In the genomic region with DNA sequence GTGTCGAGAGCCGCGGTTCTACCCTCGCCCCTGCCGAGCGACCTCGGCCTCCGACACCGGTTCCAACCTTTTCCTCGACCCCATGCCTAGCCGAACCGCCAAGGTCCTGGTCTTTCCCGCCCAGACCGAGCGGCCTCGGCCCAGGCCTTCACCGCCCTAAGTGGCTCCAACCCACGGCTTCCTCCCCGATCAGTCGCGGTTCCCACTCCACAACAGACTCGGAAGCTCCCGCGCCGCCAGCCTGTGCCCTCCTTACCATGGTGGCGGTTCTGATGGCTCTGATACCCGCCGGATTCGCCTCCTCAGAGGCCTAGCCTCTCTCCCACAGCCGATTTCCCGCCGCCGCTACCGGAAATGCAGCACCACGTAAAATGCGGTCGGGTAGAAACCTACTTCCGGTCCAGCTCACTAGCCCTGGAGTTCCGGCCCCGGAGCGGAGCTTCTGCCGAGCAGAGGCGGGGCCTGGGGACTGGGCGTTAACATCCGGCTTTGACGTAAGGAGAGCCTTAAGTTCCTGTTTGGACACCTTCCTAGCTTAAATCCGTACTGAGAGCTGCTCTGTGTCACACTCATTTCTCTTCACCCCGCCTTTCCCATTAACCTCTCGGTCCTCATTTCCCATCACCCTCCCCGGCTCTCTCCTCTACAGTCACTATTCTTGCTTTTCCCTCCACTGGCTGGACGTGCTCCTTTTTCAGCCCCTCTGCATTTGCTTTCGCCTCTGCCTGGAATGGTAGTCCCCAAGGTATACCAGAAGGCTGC, we compare ENCODE assay signal across 1 cellular context.
TF ChIP-seq lines count a peak whose summit lies in the region.

TSS of gene SNRPB (minus strand) at position 358 of the 762 bp plus-strand sequence. CDS start at position 259, 99 bp downstream.

TF ChIP-seq in K562, 482 proteins besides CTCF, POLR2A, EP300 and RAD21 (continued from another document and continues in another):
- TF ChIP-seq ZNF583 (CRISPR knock-in tag; IDR thresholded peaks at IDR 0.05) (no peak), ZNF174 (CRISPR knock-in tag; IDR thresholded peaks at IDR 0.05) (no peak), SAFB (IDR thresholded peaks at IDR 0.05; ENCODE audit: borderline replicate concordance, low read depth, low read length) (no peak), RFX7 (CRISPR knock-in tag; IDR thresholded peaks at IDR 0.05) (no peak), NR1H2 (CRISPR knock-in tag; IDR thresholded peaks at IDR 0.05) (0 out of 2 replicates have a peak, but pooled peaks have one; percentile 84), OTX1 (CRISPR knock-in tag; IDR thresholded peaks at IDR 0.05) (peak; percentile 48; the same call in 1 of the 2 replicates), ZHX1 (conservative IDR thresholded peaks at IDR 0.05; ENCODE audit: low read length) (no peak), TAF9B (IDR thresholded peaks at IDR 0.05; ENCODE audit: partially characterized antibody) (peak; percentile 98), ELF2 (CRISPR knock-in tag; IDR thresholded peaks at IDR 0.05) (peak; percentile 52; the same call in 1 of the 2 replicates), SRSF7 (optimal IDR thresholded peaks at IDR 0.05; ENCODE audit: low read depth, low read length) (no peak), SRSF9 (IDR thresholded peaks at IDR 0.05; ENCODE audit: borderline replicate concordance, low read depth, low read length) (no peak), HMGXB4 (CRISPR knock-in tag; IDR thresholded peaks at IDR 0.05) (0 out of 2 replicates have a peak, but pooled peaks have one; percentile 48), ZNF436 (CRISPR knock-in tag; IDR thresholded peaks at IDR 0.05) (no peak), TFAP4 (CRISPR knock-in tag; IDR thresholded peaks at IDR 0.05; ENCODE audit: borderline replicate concordance) (peak; percentile 91), BCOR (IDR thresholded peaks at IDR 0.05) (no peak), RAD51 (IDR thresholded peaks at IDR 0.05; ENCODE audit: borderline replicate concordance, low read depth) (0 out of 2 replicates have a peak, but pooled peaks have one; percentile 10), POLR2G (IDR thresholded peaks at IDR 0.05; ENCODE audit: low read depth, low read length) (peak; percentile 98), PTBP1 (IDR thresholded peaks at IDR 0.05; ENCODE audit: low read depth, low read length) (no peak), RFX5 (IDR thresholded peaks at IDR 0.05; ENCODE audit: low read depth, low read length) (no peak), ZNF165 (CRISPR knock-in tag; IDR thresholded peaks at IDR 0.05; ENCODE audit: borderline replicate concordance) (no peak), XRCC3 (IDR thresholded peaks at IDR 0.05) (no peak), MAFK (IDR thresholded peaks at IDR 0.05; ENCODE audit: low read length) (0 out of 2 replicates have a peak, but pooled peaks have one; percentile 25), RHOXF2B (CRISPR knock-in tag; conservative IDR thresholded peaks at IDR 0.05) (no peak), NELFE (IDR thresholded peaks at IDR 0.05; ENCODE audit: insufficient read depth, insufficient read length) (no peak), POLR2AphosphoS5 (IDR thresholded peaks at IDR 0.05; ENCODE audit: control insufficient read depth, insufficient read depth, low read depth, low read length) (peak; percentile 89), LCOR (CRISPR knock-in tag; IDR thresholded peaks at IDR 0.05) (peak; percentile 94), BMI1 (IDR thresholded peaks at IDR 0.05; ENCODE audit: low read length) (no peak), ZNF79 (CRISPR knock-in tag; IDR thresholded peaks at IDR 0.05; ENCODE audit: low read depth) (no peak), KAT7 (CRISPR knock-in tag; IDR thresholded peaks at IDR 0.05; ENCODE audit: borderline replicate concordance) (peak; percentile 43; the same call in 1 of the 2 replicates), POLR2H (tag; IDR thresholded peaks at IDR 0.05; ENCODE audit: low read depth) (peak; percentile 90), CREBBP (IDR thresholded peaks at IDR 0.05; ENCODE audit: low read depth, low read length) (no peak), ZNF561 (CRISPR knock-in tag; conservative IDR thresholded peaks at IDR 0.05) (no peak), FUS (optimal IDR thresholded peaks at IDR 0.05; ENCODE audit: low read depth, low read length) (no peak), CEBPG (CRISPR knock-in tag; IDR thresholded peaks at IDR 0.05) (no peak), CEBPG (tag; conservative IDR thresholded peaks at IDR 0.05 in 1 of 2, IDR thresholded peaks at IDR 0.05 in 1 of 2) (no peak), ZNF134 (CRISPR knock-in tag; conservative IDR thresholded peaks at IDR 0.05) (no peak), MTF1 (CRISPR knock-in tag; IDR thresholded peaks at IDR 0.05; ENCODE audit: borderline replicate concordance) (no peak), NBN (IDR thresholded peaks at IDR 0.05; ENCODE audit: low read depth) (peak; percentile 48; the same call in 1 of the 2 replicates)
- TF ChIP-seq, protein P1, sequence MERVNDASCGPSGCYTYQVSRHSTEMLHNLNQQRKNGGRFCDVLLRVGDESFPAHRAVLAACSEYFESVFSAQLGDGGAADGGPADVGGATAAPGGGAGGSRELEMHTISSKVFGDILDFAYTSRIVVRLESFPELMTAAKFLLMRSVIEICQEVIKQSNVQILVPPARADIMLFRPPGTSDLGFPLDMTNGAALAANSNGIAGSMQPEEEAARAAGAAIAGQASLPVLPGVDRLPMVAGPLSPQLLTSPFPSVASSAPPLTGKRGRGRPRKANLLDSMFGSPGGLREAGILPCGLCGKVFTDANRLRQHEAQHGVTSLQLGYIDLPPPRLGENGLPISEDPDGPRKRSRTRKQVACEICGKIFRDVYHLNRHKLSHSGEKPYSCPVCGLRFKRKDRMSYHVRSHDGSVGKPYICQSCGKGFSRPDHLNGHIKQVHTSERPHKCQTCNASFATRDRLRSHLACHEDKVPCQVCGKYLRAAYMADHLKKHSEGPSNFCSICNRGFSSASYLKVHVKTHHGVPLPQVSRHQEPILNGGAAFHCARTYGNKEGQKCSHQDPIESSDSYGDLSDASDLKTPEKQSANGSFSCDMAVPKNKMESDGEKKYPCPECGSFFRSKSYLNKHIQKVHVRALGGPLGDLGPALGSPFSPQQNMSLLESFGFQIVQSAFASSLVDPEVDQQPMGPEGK (CRISPR knock-in tag; IDR thresholded peaks at IDR 0.05; ENCODE audit: borderline replicate concordance), result no peak
- TF ChIP-seq, protein P2, sequence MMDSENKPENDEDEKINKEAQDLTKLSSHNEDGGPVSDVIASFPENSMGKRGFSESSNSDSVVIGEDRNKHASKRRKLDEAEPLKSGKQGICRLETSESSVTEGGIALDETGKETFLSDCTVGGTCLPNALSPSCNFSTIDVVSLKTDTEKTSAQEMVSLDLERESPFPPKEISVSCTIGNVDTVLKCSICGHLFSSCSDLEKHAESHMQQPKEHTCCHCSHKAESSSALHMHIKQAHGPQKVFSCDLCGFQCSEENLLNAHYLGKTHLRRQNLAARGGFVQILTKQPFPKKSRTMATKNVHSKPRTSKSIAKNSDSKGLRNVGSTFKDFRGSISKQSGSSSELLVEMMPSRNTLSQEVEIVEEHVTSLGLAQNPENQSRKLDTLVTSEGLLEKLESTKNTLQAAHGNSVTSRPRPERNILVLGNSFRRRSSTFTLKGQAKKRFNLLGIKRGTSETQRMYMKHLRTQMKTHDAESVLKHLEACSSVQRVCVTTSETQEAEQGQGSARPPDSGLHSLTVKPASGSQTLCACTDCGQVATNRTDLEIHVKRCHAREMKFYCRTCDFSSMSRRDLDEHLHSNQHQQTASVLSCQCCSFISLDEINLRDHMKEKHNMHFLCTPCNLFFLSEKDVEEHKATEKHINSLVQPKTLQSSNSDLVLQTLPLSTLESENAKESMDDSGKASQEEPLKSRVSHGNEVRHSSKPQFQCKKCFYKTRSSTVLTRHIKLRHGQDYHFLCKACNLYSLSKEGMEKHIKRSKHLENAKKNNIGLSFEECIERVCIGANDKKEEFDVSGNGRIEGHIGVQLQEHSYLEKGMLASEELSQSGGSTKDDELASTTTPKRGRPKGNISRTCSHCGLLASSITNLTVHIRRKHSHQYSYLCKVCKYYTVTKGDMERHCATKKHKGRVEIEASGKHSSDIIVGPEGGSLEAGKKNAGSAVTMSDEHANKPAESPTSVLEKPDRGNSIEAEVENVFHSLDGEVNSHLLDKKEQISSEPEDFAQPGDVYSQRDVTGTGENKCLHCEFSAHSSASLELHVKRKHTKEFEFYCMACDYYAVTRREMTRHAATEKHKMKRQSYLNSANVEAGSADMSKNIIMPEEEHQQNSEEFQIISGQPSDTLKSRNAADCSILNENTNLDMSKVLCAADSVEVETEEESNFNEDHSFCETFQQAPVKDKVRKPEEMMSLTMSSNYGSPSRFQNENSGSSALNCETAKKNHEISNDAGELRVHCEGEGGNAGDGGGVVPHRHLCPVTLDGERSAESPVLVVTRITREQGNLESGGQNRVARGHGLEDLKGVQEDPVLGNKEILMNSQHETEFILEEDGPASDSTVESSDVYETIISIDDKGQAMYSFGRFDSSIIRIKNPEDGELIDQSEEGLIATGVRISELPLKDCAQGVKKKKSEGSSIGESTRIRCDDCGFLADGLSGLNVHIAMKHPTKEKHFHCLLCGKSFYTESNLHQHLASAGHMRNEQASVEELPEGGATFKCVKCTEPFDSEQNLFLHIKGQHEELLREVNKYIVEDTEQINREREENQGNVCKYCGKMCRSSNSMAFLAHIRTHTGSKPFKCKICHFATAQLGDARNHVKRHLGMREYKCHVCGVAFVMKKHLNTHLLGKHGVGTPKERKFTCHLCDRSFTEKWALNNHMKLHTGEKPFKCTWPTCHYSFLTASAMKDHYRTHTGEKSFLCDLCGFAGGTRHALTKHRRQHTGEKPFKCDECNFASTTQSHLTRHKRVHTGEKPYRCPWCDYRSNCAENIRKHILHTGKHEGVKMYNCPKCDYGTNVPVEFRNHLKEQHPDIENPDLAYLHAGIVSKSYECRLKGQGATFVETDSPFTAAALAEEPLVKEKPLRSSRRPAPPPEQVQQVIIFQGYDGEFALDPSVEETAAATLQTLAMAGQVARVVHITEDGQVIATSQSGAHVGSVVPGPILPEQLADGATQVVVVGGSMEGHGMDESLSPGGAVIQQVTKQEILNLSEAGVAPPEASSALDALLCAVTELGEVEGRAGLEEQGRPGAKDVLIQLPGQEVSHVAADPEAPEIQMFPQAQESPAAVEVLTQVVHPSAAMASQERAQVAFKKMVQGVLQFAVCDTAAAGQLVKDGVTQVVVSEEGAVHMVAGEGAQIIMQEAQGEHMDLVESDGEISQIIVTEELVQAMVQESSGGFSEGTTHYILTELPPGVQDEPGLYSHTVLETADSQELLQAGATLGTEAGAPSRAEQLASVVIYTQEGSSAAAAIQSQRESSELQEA (IDR thresholded peaks at IDR 0.05; ENCODE audit: low read depth), result no peak
- TF ChIP-seq, protein P3, sequence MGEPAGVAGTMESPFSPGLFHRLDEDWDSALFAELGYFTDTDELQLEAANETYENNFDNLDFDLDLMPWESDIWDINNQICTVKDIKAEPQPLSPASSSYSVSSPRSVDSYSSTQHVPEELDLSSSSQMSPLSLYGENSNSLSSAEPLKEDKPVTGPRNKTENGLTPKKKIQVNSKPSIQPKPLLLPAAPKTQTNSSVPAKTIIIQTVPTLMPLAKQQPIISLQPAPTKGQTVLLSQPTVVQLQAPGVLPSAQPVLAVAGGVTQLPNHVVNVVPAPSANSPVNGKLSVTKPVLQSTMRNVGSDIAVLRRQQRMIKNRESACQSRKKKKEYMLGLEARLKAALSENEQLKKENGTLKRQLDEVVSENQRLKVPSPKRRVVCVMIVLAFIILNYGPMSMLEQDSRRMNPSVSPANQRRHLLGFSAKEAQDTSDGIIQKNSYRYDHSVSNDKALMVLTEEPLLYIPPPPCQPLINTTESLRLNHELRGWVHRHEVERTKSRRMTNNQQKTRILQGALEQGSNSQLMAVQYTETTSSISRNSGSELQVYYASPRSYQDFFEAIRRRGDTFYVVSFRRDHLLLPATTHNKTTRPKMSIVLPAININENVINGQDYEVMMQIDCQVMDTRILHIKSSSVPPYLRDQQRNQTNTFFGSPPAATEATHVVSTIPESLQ (CRISPR knock-in tag; IDR thresholded peaks at IDR 0.05), result peak; percentile 89; the same call in 1 of the 2 replicates
- TF ChIP-seq, protein P4, sequence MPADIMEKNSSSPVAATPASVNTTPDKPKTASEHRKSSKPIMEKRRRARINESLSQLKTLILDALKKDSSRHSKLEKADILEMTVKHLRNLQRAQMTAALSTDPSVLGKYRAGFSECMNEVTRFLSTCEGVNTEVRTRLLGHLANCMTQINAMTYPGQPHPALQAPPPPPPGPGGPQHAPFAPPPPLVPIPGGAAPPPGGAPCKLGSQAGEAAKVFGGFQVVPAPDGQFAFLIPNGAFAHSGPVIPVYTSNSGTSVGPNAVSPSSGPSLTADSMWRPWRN (IDR thresholded peaks at IDR 0.05; ENCODE audit: low read depth), result no peak
